Comparison of ENCODE assay signal across 1 cellular context in genomic region chr1:230156068-230156467, GRCh38.
TF ChIP-seq lines count a peak whose summit lies in the region.

No MANE protein-coding gene starts in this region.

TF ChIP-seq in K562, 482 proteins besides CTCF, POLR2A, EP300 and RAD21 (continued from another document):
- no peak for TF ChIP-seq AFF4 (CRISPR knock-in tag; IDR thresholded peaks at IDR 0.05)
- TF ChIP-seq HOMEZ (CRISPR knock-in tag; IDR thresholded peaks at IDR 0.05), result no peak
- TF ChIP-seq IRF1 (CRISPR knock-in tag; IDR thresholded peaks at IDR 0.05; ENCODE audit: borderline replicate concordance), result no peak
- TF ChIP-seq ZBTB8A (IDR thresholded peaks at IDR 0.05; ENCODE audit: partially characterized antibody), result no peak
- TF ChIP-seq GABPA (tag; conservative IDR thresholded peaks at IDR 0.05; ENCODE audit: low read depth), result no peak
- no peak for TF ChIP-seq RBM14 (IDR thresholded peaks at IDR 0.05; ENCODE audit: borderline replicate concordance, insufficient read depth, low read depth, low read length)
- no peak for TF ChIP-seq GMEB1 (CRISPR knock-in tag; IDR thresholded peaks at IDR 0.05)
- no peak for TF ChIP-seq CBX5 (IDR thresholded peaks at IDR 0.05; ENCODE audit: borderline replicate concordance, low read depth)
- no peak for TF ChIP-seq E2F5 (CRISPR knock-in tag; IDR thresholded peaks at IDR 0.05)
- TF ChIP-seq RBM39 (optimal IDR thresholded peaks at IDR 0.05; ENCODE audit: low read depth, low read length), result no peak
- TF ChIP-seq SAP30 (IDR thresholded peaks at IDR 0.05; ENCODE audit: borderline replicate concordance, insufficient read depth, low read depth, low read length, poor library complexity, severe bottlenecking), result no peak
- TF ChIP-seq HDGF (IDR thresholded peaks at IDR 0.05), result peak; percentile 94
- TF ChIP-seq JUND (IDR thresholded peaks at IDR 0.05; ENCODE audit: borderline replicate concordance, low read depth, low read length), result peak; percentile 12; the same call in 1 of the 2 replicates
- peak; percentile 36; the same call in 1 of the 3 replicates for TF ChIP-seq JUND (tag; IDR thresholded peaks at IDR 0.05; ENCODE audit: borderline replicate concordance, low read depth, low read length)
- TF ChIP-seq MAFF (IDR thresholded peaks at IDR 0.05; ENCODE audit: low read length), result peak; percentile 54
- TF ChIP-seq ZNF655 (CRISPR knock-in tag; IDR thresholded peaks at IDR 0.05), result no peak
- TF ChIP-seq CHD7 (IDR thresholded peaks at IDR 0.05; ENCODE audit: low read depth, low read length), result no peak
- no peak for TF ChIP-seq CREB3L1 (IDR thresholded peaks at IDR 0.05; ENCODE audit: borderline replicate concordance, low read depth)
- no peak for TF ChIP-seq ATF7 (IDR thresholded peaks at IDR 0.05)
- TF ChIP-seq ARID1B (IDR thresholded peaks at IDR 0.05), result peak; percentile 70
- no peak for TF ChIP-seq RAD51 (IDR thresholded peaks at IDR 0.05; ENCODE audit: borderline replicate concordance, low read depth)
- TF ChIP-seq ZNF589 (CRISPR knock-in tag; IDR thresholded peaks at IDR 0.05; ENCODE audit: low read depth), result no peak
